Comparison of ENCODE assay signal across 16 cellular contexts in the genomic region with DNA sequence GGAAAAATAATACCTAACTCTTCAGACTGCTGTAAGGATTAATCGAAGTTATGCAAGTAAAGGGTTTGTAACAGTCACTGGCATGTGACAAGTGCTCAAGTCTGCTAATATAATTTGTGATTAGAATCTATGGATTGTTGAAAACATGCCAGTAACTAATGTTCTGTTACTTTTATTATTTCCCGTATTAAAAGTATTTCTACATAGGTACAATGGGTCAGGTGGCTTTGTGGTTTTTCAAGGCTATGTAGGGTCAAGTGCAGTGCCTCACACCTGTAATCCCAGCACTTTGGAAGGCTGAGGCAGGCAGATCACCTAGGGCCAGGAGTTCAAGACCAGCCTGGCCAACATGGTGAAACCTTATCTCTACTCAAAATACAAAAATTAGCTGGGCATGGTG. TPM values are rescaled to one million over a fixed set of nuclear protein-coding genes. Genes with fewer than 3 reads are reported as not detected.
DNase-seq lines count a peak whose midpoint lies in the region; ATAC-seq and TF ChIP-seq lines count a peak whose summit lies in the region.
"Had no signal": no experiment of that assay in that cellular context is flagged by ENCODE, and none has a peak within 500 bp of the region (broad histone marks: within the 10 kb centered on the region; RNA-seq: fewer than 3 reads in every experiment).

No MANE protein-coding gene starts in this region.

- H2AFZ ChIP-seq in PC-9 = no peak overlapping the region

- no peak for TF ChIP-seq CTCF in 22Rv1 (IDR thresholded peaks at IDR 0.05)
- TF ChIP-seq CTCF in PC-9 (conservative IDR thresholded peaks at IDR 0.05) = no peak
- TF ChIP-seq CTCF in esophagus muscularis mucosa (IDR thresholded peaks at IDR 0.05) = no peak

- no peak overlapping the region for H3K4me3 ChIP-seq in PC-9
- H3K4me3 ChIP-seq in esophagus muscularis mucosa = no peak overlapping the region
- H3K4me3 ChIP-seq: BLaER1 treated with 17β-estradiol and CSF1 and Interleukin-3, amounts not matched to agents 10 nM and 100 nM had no signal

- H3K27me3 ChIP-seq in PC-9 (ENCODE audit: insufficient read depth, low read depth) (no peaks in the 10 kb centered on the region), esophagus muscularis mucosa (no peaks in the 10 kb centered on the region)
- H3K27me3 ChIP-seq: BLaER1 treated with 17β-estradiol and CSF1 and Interleukin-3, amounts not matched to agents 10 nM and 100 nM had no signal

- CTCF ChIA-PET in PC-9 (lab: Charles Lee) = no interaction called here

- no peaks in the 10 kb centered on the region for H3K36me3 ChIP-seq in PC-9 (ENCODE audit: low read depth)
- no peaks in the 10 kb centered on the region for H3K36me3 ChIP-seq in esophagus muscularis mucosa

- H4K20me1 ChIP-seq in PC-9 (ENCODE audit: insufficient read depth) = peaks cover 3% of the 10 kb centered on the region; the same call in 1 of the 2 replicates
- H4K20me1 ChIP-seq: BLaER1 treated with 17β-estradiol and CSF1 and Interleukin-3, amounts not matched to agents 10 nM and 100 nM had no signal

- POLR2A ChIA-PET in PC-9 (lab: Charles Lee; ENCODE audit: unreplicated experiment) = interaction anchor here (0.7 kb wide), 1 partner anchor 659 kb away, joined by 3 read pairs; no protein-coding TSS in a partner anchor

- H3F3A ChIP-seq in PC-9 (ENCODE audit: insufficient read depth, low read depth) = peaks cover 19% of the 10 kb centered on the region; the same call in 1 of the 2 replicates

- no TSS peak for BruUV-seq in PC-9 (replicated peaks; lab: Mats Ljungman, UMichigan)

- H3K79me2 ChIP-seq in PC-9 (ENCODE audit: low read depth) = no peaks in the 10 kb centered on the region

- 0 out of 2 replicates have a peak overlapping the region, but pooled peaks have one; percentile 10 for H3K27ac ChIP-seq in 22Rv1
- no peak overlapping the region for H3K27ac ChIP-seq in PC-9
- H3K27ac ChIP-seq in esophagus muscularis mucosa (replicated peaks in 1 of 4) = peak overlapping the region in 3 of 4 donors; percentile 48 to 58 (median 48)
- H3K27ac ChIP-seq: BLaER1 treated with 17β-estradiol and CSF1 and Interleukin-3, amounts not matched to agents 10 nM and 100 nM had no signal

- no peak for TF ChIP-seq POLR2A in esophagus muscularis mucosa (IDR thresholded peaks at IDR 0.05; ENCODE audit: low read depth)

- H3K4me2 ChIP-seq in PC-9 = no peak overlapping the region
- H3K4me2 ChIP-seq: BLaER1 treated with 17β-estradiol and CSF1 and Interleukin-3, amounts not matched to agents 10 nM and 100 nM had no signal

- TF ChIP-seq EP300 in esophagus muscularis mucosa (IDR thresholded peaks at IDR 0.05) = no peak

- H3K9me2 ChIP-seq in PC-9 (ENCODE audit: insufficient read depth) = no peaks in the 10 kb centered on the region

- DNase-seq in PC-9 (peak; percentile 9 to 88), esophagus muscularis mucosa (ENCODE audit: extremely low spot score) (peak; percentile 64), renal cortical epithelial cell (ENCODE audit: low read depth) (peak; percentile 86), UCSD-AML1 (lab: John Stamatoyannopoulos, UW; ENCODE audit: unreplicated experiment) (no peak), cortex of kidney (lab: John Stamatoyannopoulos, UW) (no peak), NK-92 (lab: John Stamatoyannopoulos, UW; ENCODE audit: unreplicated experiment) (no peak)
- DNase-seq: DMS79 treated with DMSO at 0.1 percent for 48 hours, H7, NCI-H1436, NCI-H2029, NCI-H2171, NCI-H446 treated with DMSO at 0.1 percent for 48 hours, SHP77 had no signal

- no peak for ATAC-seq in HG03439 (IDR thresholded peaks at IDR 0.05; ENCODE audit: unreplicated experiment)

- H3K9me3 ChIP-seq in PC-9 (ENCODE audit: insufficient read depth, low read depth) = no peaks in the 10 kb centered on the region
- no peaks in the 10 kb centered on the region for H3K9me3 ChIP-seq in esophagus muscularis mucosa

- intact Hi-C loops in PC-9 (cut with micrococcal nuclease; ENCODE audit: unreplicated experiment) = no loop called here
- intact Hi-C loops in esophagus muscularis mucosa (cut with DNase I) = no loop called here

- H3K4me1 ChIP-seq in PC-9 (replicated peaks; ENCODE audit: insufficient read depth) = peaks cover 23% of the 10 kb centered on the region
- H3K4me1 ChIP-seq in esophagus muscularis mucosa = peaks cover 0 to 24% (median 19%) of the 10 kb centered on the region in 4 donors
- H3K4me1 ChIP-seq: BLaER1 treated with 17β-estradiol and CSF1 and Interleukin-3, amounts not matched to agents 10 nM and 100 nM had no signal

- 75% methylated on average over 2 of the region's 2 CpGs for WGBS in esophagus muscularis mucosa

RNA-seq across cellular contexts. Expression of a gene that starts 29.4 kb away (rescaled TPM):
- 5.9 and 8.7 TPM in 2 replicates for total RNA-seq in PC-9 (2021)
- 10 to 100 TPM in 2 of 4 donors, 1 to 10 TPM in 2; 4.2 to 15.4 (median 11.0) TPM for total RNA-seq in esophagus muscularis mucosa
- total RNA-seq in renal cortical epithelial cell = 16.8 and 20.5 TPM in 2 replicates

Comparison
In these comparisons a context has a peak if more than half of its experiments do, and no peak if none do; other contexts are left out.
1. DNase-seq: peak in PC-9 (2 of 2), esophagus muscularis mucosa (single experiment) and renal cortical epithelial cell (single experiment); none in UCSD-AML1 (single experiment), cortex of kidney (single experiment) and NK-92 (single experiment).